1 cellular context compared by ENCODE assay signal in genomic region chr10:13056461-13057077, GRCh38.
TF ChIP-seq lines count a peak whose summit lies in the region.

No MANE protein-coding gene starts in this region.

TF ChIP-seq in H1, 55 proteins besides CTCF, POLR2A, EP300 and RAD21 (continued from another document):
- no peak for TF ChIP-seq EZH2 (IDR thresholded peaks at IDR 0.05; ENCODE audit: low read depth, low read length, severe bottlenecking)
- no peak for TF ChIP-seq ZNF274 (IDR thresholded peaks at IDR 0.05; ENCODE audit: borderline replicate concordance, extremely low read depth, low read length)
- TF ChIP-seq EGR1 (IDR thresholded peaks at IDR 0.05; ENCODE audit: borderline replicate concordance, low read depth, low read length) = no peak
- no peak for TF ChIP-seq TEAD4 (IDR thresholded peaks at IDR 0.05; ENCODE audit: low read depth, low read length)
- no peak for TF ChIP-seq RNF2 (IDR thresholded peaks at IDR 0.05; ENCODE audit: borderline replicate concordance, low read depth, low read length, missing control alignments, poor library complexity, severe bottlenecking)
- no peak for TF ChIP-seq USF2 (IDR thresholded peaks at IDR 0.05; ENCODE audit: low read length)
- no peak for TF ChIP-seq SRF (IDR thresholded peaks at IDR 0.05; ENCODE audit: low read depth, low read length)
- TF ChIP-seq MAFK (IDR thresholded peaks at IDR 0.05; ENCODE audit: low read depth, low read length) = no peak
- no peak for TF ChIP-seq YY1 (IDR thresholded peaks at IDR 0.05; ENCODE audit: low read depth, low read length)
- TF ChIP-seq CBX8 (IDR thresholded peaks at IDR 0.05; ENCODE audit: borderline replicate concordance, low read depth, low read length) = no peak
- no peak for TF ChIP-seq JUND (IDR thresholded peaks at IDR 0.05; ENCODE audit: low read length)
- no peak for TF ChIP-seq SIX5 (IDR thresholded peaks at IDR 0.05; ENCODE audit: low read depth, low read length)
- TF ChIP-seq HDAC6 (IDR thresholded peaks at IDR 0.05; ENCODE audit: low read depth, low read length) = no peak
- no peak for TF ChIP-seq BCL11A (IDR thresholded peaks at IDR 0.05; ENCODE audit: low read depth in 2 of 2, low read length in 2 of 2)
- no peak for TF ChIP-seq TAF1 (IDR thresholded peaks at IDR 0.05; ENCODE audit: low read depth, low read length)
